Comparison of ENCODE assay signal across 7 cellular contexts in the genomic region with DNA sequence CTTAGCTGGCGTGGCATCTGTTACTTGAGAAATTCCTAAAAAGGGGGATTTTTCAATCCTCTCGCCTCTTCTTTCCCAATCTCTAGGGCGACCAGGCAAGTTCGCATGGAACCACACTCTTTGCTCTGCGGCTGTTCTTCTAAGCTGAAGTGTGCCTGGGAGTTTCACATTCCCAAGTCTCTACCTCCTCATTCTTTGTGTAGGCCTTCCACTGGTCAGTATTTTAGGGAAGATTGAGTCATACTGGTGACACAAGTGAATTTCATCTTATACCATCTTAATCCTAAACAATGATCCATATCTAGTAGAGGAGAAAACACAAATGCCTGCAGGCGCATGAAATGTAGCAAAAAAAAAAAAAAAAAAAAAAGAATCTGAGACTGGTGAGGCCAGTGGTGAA.
"Had no signal": no experiment of that assay in that cellular context is flagged by ENCODE, and none has a peak within 500 bp of the region (broad histone marks: within the 10 kb centered on the region; RNA-seq: fewer than 3 reads in every experiment).

No MANE protein-coding gene starts in this region.

- H3K9me3 Mint-ChIP-seq: H9 had no signal

- H3K4me3 ChIP-seq: GM23248, K562 had no signal

- H3K9ac ChIP-seq: GM23248 had no signal

- FAIRE-seq: H54, K562 had no signal

- H3K27ac ChIP-seq: GM23248, HL-60 had no signal

- H3K4me3 Mint-ChIP-seq: H9 had no signal

- DNase-seq: GM23248, H9, HCEC 1CT, IMR-90 had no signal

- H2AFZ ChIP-seq: GM23248 had no signal

- ATAC-seq: K562 had no signal

- H3K27ac Mint-ChIP-seq: H9 had no signal
